1 cellular context compared by ENCODE assay signal in genomic region chr2:168713325-168713724, GRCh38.
TF ChIP-seq lines count a peak whose summit lies in the region.

No MANE protein-coding gene starts in this region.

TF ChIP-seq in K562, 482 proteins besides CTCF, POLR2A, EP300 and RAD21 (continued from another document and continues in another):
- no peak for TF ChIP-seq ZNF609 (CRISPR knock-in tag; IDR thresholded peaks at IDR 0.05; ENCODE audit: borderline replicate concordance)
- no peak for TF ChIP-seq POLR2G (IDR thresholded peaks at IDR 0.05; ENCODE audit: low read depth, low read length)
- TF ChIP-seq ZNF518B (CRISPR knock-in tag; IDR thresholded peaks at IDR 0.05): no peak
- 0 out of 2 replicates have a peak, but pooled peaks have one; percentile 38 for TF ChIP-seq MTA2 (IDR thresholded peaks at IDR 0.05; ENCODE audit: low read depth)
- no peak for TF ChIP-seq BRF2 (IDR thresholded peaks at IDR 0.05; ENCODE audit: borderline replicate concordance, insufficient read depth, insufficient read length)
- TF ChIP-seq ZHX1 (conservative IDR thresholded peaks at IDR 0.05; ENCODE audit: low read length): no peak
- 0 out of 2 replicates have a peak, but pooled peaks have one; percentile 41 for TF ChIP-seq ZNF584 (CRISPR knock-in tag; IDR thresholded peaks at IDR 0.05; ENCODE audit: low read depth)
- TF ChIP-seq MCM2 (IDR thresholded peaks at IDR 0.05; ENCODE audit: low read depth): no peak
- no peak for TF ChIP-seq ELF4 (CRISPR knock-in tag; IDR thresholded peaks at IDR 0.05)
- no peak for TF ChIP-seq ZNF436 (CRISPR knock-in tag; IDR thresholded peaks at IDR 0.05)
- peak; percentile 81 for TF ChIP-seq TEAD4 (IDR thresholded peaks at IDR 0.05; ENCODE audit: low read length)
- no peak for TF ChIP-seq TEAD4 (CRISPR knock-in tag; IDR thresholded peaks at IDR 0.05; ENCODE audit: borderline replicate concordance)
- TF ChIP-seq FOS (IDR thresholded peaks at IDR 0.05; ENCODE audit: extremely low read depth, insufficient read length): no peak
- no peak for TF ChIP-seq HDAC6 (IDR thresholded peaks at IDR 0.05; ENCODE audit: low read depth, low read length)
- TF ChIP-seq NCOR1 (IDR thresholded peaks at IDR 0.05): no peak
- TF ChIP-seq E2F8 (IDR thresholded peaks at IDR 0.05; ENCODE audit: low read depth, partially characterized antibody): no peak
- TF ChIP-seq FOXM1 (IDR thresholded peaks at IDR 0.05; ENCODE audit: low read depth): peak; percentile 40; the same call in 1 of the 2 replicates
- no peak for TF ChIP-seq FOXM1 (CRISPR knock-in tag; IDR thresholded peaks at IDR 0.05; ENCODE audit: low read depth)
- no peak for TF ChIP-seq TEAD1 (CRISPR knock-in tag; IDR thresholded peaks at IDR 0.05)
- TF ChIP-seq ID3 (CRISPR knock-in tag; IDR thresholded peaks at IDR 0.05): no peak
- no peak for TF ChIP-seq ID3 (tag; IDR thresholded peaks at IDR 0.05)
- TF ChIP-seq MAFG (tag; conservative IDR thresholded peaks at IDR 0.05): no peak
- TF ChIP-seq SREBF1 (IDR thresholded peaks at IDR 0.05; ENCODE audit: borderline replicate concordance, low read depth, low read length): no peak
- TF ChIP-seq POLR2H (tag; IDR thresholded peaks at IDR 0.05; ENCODE audit: low read depth): no peak
- TF ChIP-seq E2F1 (CRISPR knock-in tag; IDR thresholded peaks at IDR 0.05): no peak
- TF ChIP-seq GATAD2A (IDR thresholded peaks at IDR 0.05): no peak
- no peak for TF ChIP-seq IRF2 (CRISPR knock-in tag; IDR thresholded peaks at IDR 0.05)
- TF ChIP-seq ZSCAN32 (CRISPR knock-in tag; IDR thresholded peaks at IDR 0.05): no peak
- TF ChIP-seq NCOA2 (IDR thresholded peaks at IDR 0.05; ENCODE audit: partially characterized antibody in 2 of 2): no peak
- TF ChIP-seq TAF15 (IDR thresholded peaks at IDR 0.05; ENCODE audit: low read depth, low read length): no peak
- TF ChIP-seq NR1H2 (CRISPR knock-in tag; IDR thresholded peaks at IDR 0.05): no peak
- no peak for TF ChIP-seq CUX1 (CRISPR knock-in tag; IDR thresholded peaks at IDR 0.05)
- peak; percentile 53; the same call in 1 of the 2 replicates for TF ChIP-seq JUND (IDR thresholded peaks at IDR 0.05; ENCODE audit: borderline replicate concordance, low read depth, low read length)
- TF ChIP-seq JUND (tag; IDR thresholded peaks at IDR 0.05; ENCODE audit: borderline replicate concordance, low read depth, low read length): no peak
- no peak for TF ChIP-seq MLLT1 (IDR thresholded peaks at IDR 0.05)
- peak; percentile 69 for TF ChIP-seq DPF2 (IDR thresholded peaks at IDR 0.05)
